In the genomic region with DNA sequence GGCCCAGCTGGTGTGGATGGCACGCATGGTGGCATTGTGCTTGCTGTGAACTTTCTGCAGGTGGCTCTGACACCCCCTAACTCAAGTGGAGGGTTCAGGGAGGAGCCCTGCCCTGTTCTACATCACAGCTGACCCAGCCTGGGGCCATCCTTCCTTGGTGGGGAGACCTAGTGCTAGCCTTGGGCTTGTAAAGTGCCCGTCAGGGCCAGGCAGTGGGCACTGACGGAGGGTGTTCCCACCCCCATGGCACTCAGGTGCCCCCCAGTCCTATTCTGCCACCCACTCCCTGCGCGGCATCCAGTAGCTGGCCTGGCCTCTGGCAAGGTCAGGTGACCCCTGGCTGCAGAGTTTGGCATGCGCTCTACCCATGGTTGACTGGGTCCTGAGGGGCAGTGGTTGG, we compare ENCODE assay signal across 9 cellular contexts. TPM values are rescaled to one million over a fixed set of nuclear protein-coding genes. Genes with fewer than 3 reads are reported as not detected.
DNase-seq lines count a peak whose midpoint lies in the region; ATAC-seq, FAIRE-seq and TF ChIP-seq lines count a peak whose summit lies in the region.
"Not testable (repeated sequence)": the region's sequence is repeated elsewhere in the genome, so short reads cannot be mapped to it uniquely, and the experiment has no call there.
"Had no signal": no experiment of that assay in that cellular context is flagged by ENCODE, and none has a peak within 500 bp of the region (broad histone marks: within the 10 kb centered on the region; RNA-seq: fewer than 3 reads in every experiment).

No MANE protein-coding gene starts in this region.

- POLR2A ChIA-PET in activated CD8-positive, alpha-beta T cell treated with anti-CD3 and anti-CD28 coated beads, Interleukin-2, amount 10 ng/mL, durations not matched to agents 7 days and 5 days (lab: Charles Lee); K562 (lab: Yijun Ruan, JAX): not testable (repeated sequence)

- H3K79me2 ChIP-seq in K562 (ENCODE audit: control insufficient read depth, insufficient read depth, low read length): peaks cover 31% of the 10 kb centered on the region

- H3K27ac ChIP-seq in K562 (ENCODE audit: extremely low read depth, low read depth, low read length); kidney (ENCODE audit: low read depth in 2 of 2, low read length in 2 of 2); psoas muscle; aorta (ENCODE audit: low read depth in 1 of 2, low read length in 2 of 2): not testable (repeated sequence)

- TF ChIP-seq POLR2A in K562 (conservative IDR thresholded peaks at IDR 0.05): not testable (repeated sequence)

- H3K9me3 Mint-ChIP-seq in activated CD8-positive, alpha-beta T cell treated with anti-CD3 and anti-CD28 coated beads, Interleukin-2, amount 10 ng/mL, durations not matched to agents 7 days and 5 days (ENCODE audit: insufficient read depth); naive B cell; osteocyte (ENCODE audit: unreplicated experiment): not testable (repeated sequence)

- not testable (repeated sequence) for H3K27me3 ChIP-seq in K562 (ENCODE audit: control insufficient read depth in 2 of 2, insufficient read depth in 2 of 2, low read length in 2 of 2); psoas muscle (ENCODE audit: insufficient read depth in 3 of 3, low read length in 2 of 3); aorta (ENCODE audit: control insufficient read depth in 1 of 2, insufficient read depth in 2 of 2, low read length in 1 of 2)

- H3K27ac Mint-ChIP-seq in activated CD8-positive, alpha-beta T cell treated with anti-CD3 and anti-CD28 coated beads, Interleukin-2, amount 10 ng/mL, durations not matched to agents 7 days and 5 days; naive B cell; osteocyte (ENCODE audit: unreplicated experiment): not testable (repeated sequence)

- not testable (repeated sequence) for DNase-seq in activated CD8-positive, alpha-beta T cell treated with anti-CD3 and anti-CD28 coated beads, Interleukin-2, amount 10 ng/mL, durations not matched to agents 7 days and 5 days; K562 (ENCODE audit: extremely low read depth in 1 of 4, low spot score in 3 of 4); naive B cell
- DNase-seq in Right ventricle myocardium superior: peak; percentile 3
- peak; percentile 19 for DNase-seq in kidney
- peak; percentile 57 for DNase-seq in osteocyte (ENCODE audit: extremely low spot score, unreplicated experiment)
- DNase-seq in psoas muscle: peak; percentile 1 to 30
- peak in 1 of 2 donors; percentile 13 for DNase-seq in aorta

- H3K4me3 Mint-ChIP-seq in activated CD8-positive, alpha-beta T cell treated with anti-CD3 and anti-CD28 coated beads, Interleukin-2, amount 10 ng/mL, durations not matched to agents 7 days and 5 days; naive B cell; osteocyte (ENCODE audit: unreplicated experiment): not testable (repeated sequence)

- BruUV-seq in K562 (replicated peaks; lab: Mats Ljungman, UMichigan): not testable (repeated sequence)

- peak; percentile 4 for ATAC-seq in activated CD8-positive, alpha-beta T cell treated with anti-CD3 and anti-CD28 coated beads, Interleukin-2, amount 10 ng/mL, durations not matched to agents 7 days and 5 days
- not testable (repeated sequence) for ATAC-seq in K562; Right ventricle myocardium superior (ENCODE audit: poor library complexity); psoas muscle
- ATAC-seq in naive B cell (ENCODE audit: low read depth in 2 of 2): peak; percentile 12 to 20
- peak; percentile 6 for ATAC-seq in aorta (ENCODE audit: low FRiP score)

- H3K36me3 ChIP-seq in K562 (ENCODE audit: control insufficient read depth, insufficient read depth, low read length): peaks cover 37% of the 10 kb centered on the region; the same call in 2 of the 3 replicates
- not testable (repeated sequence) for H3K36me3 ChIP-seq in kidney (ENCODE audit: control insufficient read depth in 1 of 2, insufficient read depth in 2 of 2, low read length in 2 of 2); aorta (ENCODE audit: control insufficient read depth in 1 of 2, insufficient read depth in 2 of 2, low read length in 1 of 2)
- peaks cover 0 to 14% of the 10 kb centered on the region in 2 donors for H3K36me3 ChIP-seq in psoas muscle (ENCODE audit: insufficient read depth in 1 of 2, low read depth in 1 of 2)

- not testable (repeated sequence) for H3K9ac ChIP-seq in K562 (ENCODE audit: insufficient read depth in 1 of 2, low read depth in 2 of 2, low read length in 2 of 2); kidney (ENCODE audit: low read length in 2 of 2)

- not testable (repeated sequence) for H3K4me3 ChIP-seq in K562; kidney (ENCODE audit: low read length in 2 of 2); psoas muscle; aorta (ENCODE audit: low read length in 2 of 2)

- intact Hi-C loops in K562 (cut with micrococcal nuclease); Right ventricle myocardium superior (cut with DNase I); kidney (cut with DNase I); psoas muscle (cut with DNase I); aorta (cut with DNase I): not testable (repeated sequence)

- not testable (repeated sequence) for FAIRE-seq in K562 (lab: Jason Lieb, UNC); kidney (lab: Jason Lieb, UNC)

- H3K27me3 Mint-ChIP-seq in activated CD8-positive, alpha-beta T cell treated with anti-CD3 and anti-CD28 coated beads, Interleukin-2, amount 10 ng/mL, durations not matched to agents 7 days and 5 days (ENCODE audit: low read depth); naive B cell; osteocyte (ENCODE audit: unreplicated experiment): not testable (repeated sequence)

- H4K20me1 ChIP-seq in K562 (replicated peaks; ENCODE audit: control insufficient read depth, insufficient read depth, low read length): peaks cover 30% of the 10 kb centered on the region

- TF ChIP-seq CTCF in K562 (IDR thresholded peaks at IDR 0.05 in 2 of 3, conservative IDR thresholded peaks at IDR 0.05 in 1 of 3; ENCODE audit: insufficient read depth in 2 of 3, low read depth in 1 of 3, low read length in 3 of 3); kidney (IDR thresholded peaks at IDR 0.05; ENCODE audit: borderline replicate concordance, extremely low read depth, insufficient read depth); osteocyte (IDR thresholded peaks at IDR 0.05); psoas muscle (IDR thresholded peaks at IDR 0.05): not testable (repeated sequence)

- TF ChIP-seq EP300 in K562 (IDR thresholded peaks at IDR 0.05; ENCODE audit: low read length): not testable (repeated sequence)

- H3K36me3 Mint-ChIP-seq in activated CD8-positive, alpha-beta T cell treated with anti-CD3 and anti-CD28 coated beads, Interleukin-2, amount 10 ng/mL, durations not matched to agents 7 days and 5 days (ENCODE audit: low read depth); naive B cell; osteocyte (ENCODE audit: unreplicated experiment): not testable (repeated sequence)

- H3K4me1 ChIP-seq in K562 (replicated peaks in 1 of 2; ENCODE audit: control insufficient read depth in 2 of 2, insufficient read depth in 2 of 2, low read length in 2 of 2): peaks cover 4 to 42% of the 10 kb centered on the region in 2 experiments; a peak in 4 of 5 replicates
- H3K4me1 ChIP-seq in kidney (ENCODE audit: control insufficient read depth in 1 of 2, insufficient read depth in 1 of 2, low read depth in 1 of 2, low read length in 2 of 2); psoas muscle; aorta (ENCODE audit: control insufficient read depth in 1 of 2, insufficient read depth in 2 of 2, low read length in 2 of 2): not testable (repeated sequence)

- CTCF ChIA-PET in activated CD8-positive, alpha-beta T cell treated with anti-CD3 and anti-CD28 coated beads, Interleukin-2, amount 10 ng/mL, durations not matched to agents 7 days and 5 days (lab: Charles Lee); K562 (lab: Yijun Ruan, JAX; ENCODE audit: low intra/inter-chr PET ratio): not testable (repeated sequence)

- TF ChIP-seq RAD21 in K562 (CRISPR knock-in tag; conservative IDR thresholded peaks at IDR 0.05 in 1 of 2, IDR thresholded peaks at IDR 0.05 in 1 of 2): not testable (repeated sequence)

- in situ Hi-C loops in K562 (cut with MboI): not testable (repeated sequence)

- not testable (repeated sequence) for H3K9me1 ChIP-seq in K562 (ENCODE audit: control insufficient read depth, insufficient read depth, low read length)

- not testable (repeated sequence) for H3K4me2 ChIP-seq in K562 (ENCODE audit: insufficient read depth, low read length)

- not testable (repeated sequence) for H2AFZ ChIP-seq in K562 (ENCODE audit: low read depth, low read length)

- not testable (repeated sequence) for H3K9me3 ChIP-seq in K562 (replicated peaks; ENCODE audit: control insufficient read depth, insufficient read depth, low read depth, low read length); kidney (ENCODE audit: control insufficient read depth in 1 of 2, low read length in 2 of 2); psoas muscle; aorta (ENCODE audit: control insufficient read depth, low read length)

- 96% methylated on average over 4 of the region's 6 CpGs for WGBS in K562 (ENCODE audit: insufficient coverage, low coverage, missing lambda C conversion rate)
- WGBS in psoas muscle, 3 donors: 80 to 93% (median 91%) methylated on average over 2 of the region's 6 CpGs
- WGBS in aorta, 2 donors: 95 to 96% methylated on average over 2 to 4 of the region's 6 CpGs

- not testable (repeated sequence) for H3K4me1 Mint-ChIP-seq in activated CD8-positive, alpha-beta T cell treated with anti-CD3 and anti-CD28 coated beads, Interleukin-2, amount 10 ng/mL, durations not matched to agents 7 days and 5 days (ENCODE audit: low read depth); naive B cell; osteocyte (ENCODE audit: unreplicated experiment)

RNA-seq across cellular contexts. Expression of gene HIC2, which starts 24.0 kb away (rescaled TPM):
- total RNA-seq in activated CD8-positive, alpha-beta T cell treated with anti-CD3 and anti-CD28 coated beads, Interleukin-2, amount 10 ng/mL, durations not matched to agents 7 days and 5 days: 1 to 10 TPM; 4.1 to 4.8 TPM
- 56.9 and 123 TPM in 2 replicates for total RNA-seq in K562 (2011; cell fraction: chromatin; rRNA removed; ENCODE audit: low replicate concordance)
- total RNA-seq in K562 (2011; cell fraction: nucleolus; rRNA removed): 77.2 and 88.6 TPM in 2 replicates
- 64.3 and 67.2 TPM in 2 replicates for total RNA-seq in K562 (2011; cell fraction: nucleoplasm; rRNA removed)
- 68.3 and 85.5 TPM in 2 replicates for total RNA-seq in K562 (2014; rRNA removed)
- total RNA-seq in K562 (2014; rRNA removed; fragmentation: Illumina TruSeq; extraction: Trizol): 25.5 and 25.6 TPM in 2 replicates
- 51.0 and 51.9 TPM in 2 replicates for total RNA-seq in K562 (2015; rRNA removed; fragmentation: Illumina TruSeq; extraction: Trizol)
- total RNA-seq in K562 (2021): 104 and 117 TPM in 2 replicates
- polyA plus RNA-seq in K562 (2011; rRNA removed): 19.7 and 20.7 TPM in 2 replicates
- 25.5 and 39.2 TPM in 2 replicates for polyA plus RNA-seq in K562 (2011; cell fraction: cytosol; rRNA removed)
- 39.9 and 64.1 TPM in 2 replicates for polyA plus RNA-seq in K562 (2011; cell fraction: nucleus; rRNA removed)
- 40.2 and 58.7 TPM in 2 replicates for polyA plus RNA-seq in K562 (2012)
- polyA plus RNA-seq in K562 (2014; fragmentation: Illumina TruSeq; extraction: Trizol): 35.5 and 50.6 TPM in 2 replicates
- 1 to 10 TPM; 1.7 to 2.6 TPM for polyA plus RNA-seq in K562 (2014; fragmentation: Nextera tagmentation; extraction: Ambion mirVana)
- polyA plus RNA-seq in K562 (2014; rRNA removed): 40.8 and 41.4 TPM in 2 replicates
- polyA minus RNA-seq in K562 (2011; rRNA and poly(A)+ RNA removed): 20.9 and 37.6 TPM in 2 replicates
- polyA minus RNA-seq in K562 (2011; cell fraction: cytosol; rRNA and poly(A)+ RNA removed): 47.0 and 61.2 TPM in 2 replicates
- 31.5 and 40.1 TPM in 2 replicates for polyA minus RNA-seq in K562 (2011; cell fraction: nucleus; rRNA and poly(A)+ RNA removed)
- total RNA-seq in Right ventricle myocardium superior: 1.4 TPM
- 4.2 TPM for total RNA-seq in kidney
- 1.4 TPM for polyA plus RNA-seq in kidney (ENCODE audit: insufficient read depth, low read depth, low replicate concordance)
- 1 to 10 TPM in 1 of 6 donors, under 1 TPM in 5; 0.35 to 1.3 (median 0.60) TPM for polyA plus RNA-seq in naive B cell (ENCODE audit: low read depth in 6 of 6)
- 5.2 and 5.7 TPM in 2 replicates for total RNA-seq in osteocyte
- total RNA-seq in psoas muscle: 1 to 10 TPM; 1.8 to 3.2 (median 2.3) TPM
- 1 to 10 TPM in 2 of 3 donors, under 1 TPM in 1; 0.94 to 2.2 (median 1.2) TPM for polyA plus RNA-seq in psoas muscle
- total RNA-seq in aorta: 1 to 10 TPM; 4.7 to 5.4 TPM
- 1 to 10 TPM in 1 of 2 donors, under 1 TPM in 1; 0.38 to 1.1 TPM for polyA plus RNA-seq in aorta

RNA-seq across cellular contexts. Expression of gene TMEM191C, which starts 26.0 kb away (rescaled TPM):
- 1 to 10 TPM; 1.1 to 2.4 TPM for total RNA-seq in activated CD8-positive, alpha-beta T cell treated with anti-CD3 and anti-CD28 coated beads, Interleukin-2, amount 10 ng/mL, durations not matched to agents 7 days and 5 days
- 5.4 and 9.0 TPM in 2 replicates for total RNA-seq in K562 (2011; cell fraction: chromatin; rRNA removed; ENCODE audit: low replicate concordance)
- 9.5 and 10.3 TPM in 2 replicates for total RNA-seq in K562 (2011; cell fraction: nucleolus; rRNA removed)
- 7.1 and 8.9 TPM in 2 replicates for total RNA-seq in K562 (2011; cell fraction: nucleoplasm; rRNA removed)
- total RNA-seq in K562 (2014; rRNA removed) (3.4 and 4.6 TPM in 2 replicates), K562 (2014; rRNA removed; fragmentation: Illumina TruSeq; extraction: Trizol) (0.41 and 0.84 TPM in 2 replicates), K562 (2015; rRNA removed; fragmentation: Illumina TruSeq; extraction: Trizol) (1.1 and 1.6 TPM in 2 replicates), K562 (2021) (5.8 and 7.1 TPM in 2 replicates), Right ventricle myocardium superior (0.65 TPM), kidney (1.4 TPM), osteocyte (1.2 and 2.1 TPM in 2 replicates), psoas muscle (under 1 TPM in 1 of 4 donors, not detected in 3; 0.34 TPM), aorta (1 to 10 TPM in 1 of 2 donors, under 1 TPM in 1; 0.55 to 1.4 TPM)
- polyA plus RNA-seq in K562 (2011; rRNA removed) (2.1 and 3.1 TPM in 2 replicates), K562 (2014; fragmentation: Illumina TruSeq; extraction: Trizol) (0.82 and 1.1 TPM in 2 replicates), K562 (2014; fragmentation: Nextera tagmentation; extraction: Ambion mirVana) (under 1 TPM; 0.15 to 0.28 TPM), K562 (2014; rRNA removed) (4.0 and 6.5 TPM in 2 replicates), kidney (ENCODE audit: insufficient read depth, low read depth, low replicate concordance) (2.1 TPM), naive B cell (ENCODE audit: low read depth in 6 of 6) (1 to 10 TPM in 4 of 6 donors, under 1 TPM in 2; 0.62 to 2.5 (median 1.6) TPM), psoas muscle (under 1 TPM; 0.01 to 0.07 (median 0.06) TPM), aorta (1 to 10 TPM in 1 of 2 donors, under 1 TPM in 1; 0.50 to 2.9 TPM)
- polyA plus RNA-seq in K562 (2011; cell fraction: cytosol; rRNA removed): 5.0 and 11.5 TPM in 2 replicates
- polyA plus RNA-seq in K562 (2011; cell fraction: nucleus; rRNA removed): 13.1 and 16.7 TPM in 2 replicates
- polyA plus RNA-seq in K562 (2012): 5.2 and 9.2 TPM in 2 replicates
- polyA minus RNA-seq in K562 (2011; rRNA and poly(A)+ RNA removed): 0.46 and 0.93 TPM in 2 replicates
- polyA minus RNA-seq in K562 (2011; cell fraction: cytosol; rRNA and poly(A)+ RNA removed): 2.4 and 4.9 TPM in 2 replicates
- 2.4 and 3.0 TPM in 2 replicates for polyA minus RNA-seq in K562 (2011; cell fraction: nucleus; rRNA and poly(A)+ RNA removed)

RNA-seq across cellular contexts. Expression of gene RIMBP3B, which starts 57.6 kb away (rescaled TPM):
- under 1 TPM; 0.18 to 0.68 TPM for total RNA-seq in activated CD8-positive, alpha-beta T cell treated with anti-CD3 and anti-CD28 coated beads, Interleukin-2, amount 10 ng/mL, durations not matched to agents 7 days and 5 days
- 0.60 TPM in 1 of 2 replicates, not detected in the other for total RNA-seq in K562 (2011; cell fraction: chromatin; rRNA removed; ENCODE audit: low replicate concordance)
- total RNA-seq in K562 (2011; cell fraction: nucleolus; rRNA removed): 0.13 and 1.0 TPM in 2 replicates
- 0.29 and 0.46 TPM in 2 replicates for total RNA-seq in K562 (2011; cell fraction: nucleoplasm; rRNA removed)
- total RNA-seq in K562 (2014; rRNA removed): 0.14 and 0.37 TPM in 2 replicates
- 0.18 and 0.19 TPM in 2 replicates for total RNA-seq in K562 (2014; rRNA removed; fragmentation: Illumina TruSeq; extraction: Trizol)
- total RNA-seq in K562 (2015; rRNA removed; fragmentation: Illumina TruSeq; extraction: Trizol): 0.23 and 0.29 TPM in 2 replicates
- total RNA-seq in K562 (2021): 0.55 and 0.78 TPM in 2 replicates
- 0.03 and 0.16 TPM in 2 replicates for polyA plus RNA-seq in K562 (2011; rRNA removed)
- 0.06 and 0.13 TPM in 2 replicates for polyA plus RNA-seq in K562 (2011; cell fraction: cytosol; rRNA removed)
- 0.08 and 0.18 TPM in 2 replicates for polyA plus RNA-seq in K562 (2011; cell fraction: nucleus; rRNA removed)
- 0.43 and 1.1 TPM in 2 replicates for polyA plus RNA-seq in K562 (2012)
- polyA plus RNA-seq in K562 (2014; fragmentation: Illumina TruSeq; extraction: Trizol): 0.14 and 0.24 TPM in 2 replicates
- polyA plus RNA-seq in K562 (2014; fragmentation: Nextera tagmentation; extraction: Ambion mirVana): under 1 TPM in 1 of 2 experiments, not detected in 1; 0.01 TPM
- 0.08 and 0.18 TPM in 2 replicates for polyA plus RNA-seq in K562 (2014; rRNA removed)
- 0.32 and 0.36 TPM in 2 replicates for polyA minus RNA-seq in K562 (2011; rRNA and poly(A)+ RNA removed)
- 0.29 TPM in 1 of 2 replicates, not detected in the other for polyA minus RNA-seq in K562 (2011; cell fraction: cytosol; rRNA and poly(A)+ RNA removed)
- 0.13 and 0.44 TPM in 2 replicates for polyA minus RNA-seq in K562 (2011; cell fraction: nucleus; rRNA and poly(A)+ RNA removed)
- not detected for total RNA-seq in Right ventricle myocardium superior
- 0.16 TPM for total RNA-seq in kidney
- polyA plus RNA-seq in kidney (ENCODE audit: insufficient read depth, low read depth, low replicate concordance): not detected
- under 1 TPM in 4 of 6 donors, not detected in 2; 0.10 to 0.21 (median 0.16) TPM for polyA plus RNA-seq in naive B cell (ENCODE audit: low read depth in 6 of 6)
- 0.47 and 0.59 TPM in 2 replicates for total RNA-seq in osteocyte
- total RNA-seq in psoas muscle: under 1 TPM in 1 of 4 donors, not detected in 3; 0.08 TPM
- polyA plus RNA-seq in psoas muscle: under 1 TPM in 1 of 3 donors, not detected in 2; 0.01 TPM
- total RNA-seq in aorta: under 1 TPM in 1 of 2 donors, not detected in 1; 0.66 TPM
- polyA plus RNA-seq in aorta: not detected
- total RNA-seq: GM23248 had no signal
